10 cellular contexts compared by ENCODE assay signal in the genomic region with DNA sequence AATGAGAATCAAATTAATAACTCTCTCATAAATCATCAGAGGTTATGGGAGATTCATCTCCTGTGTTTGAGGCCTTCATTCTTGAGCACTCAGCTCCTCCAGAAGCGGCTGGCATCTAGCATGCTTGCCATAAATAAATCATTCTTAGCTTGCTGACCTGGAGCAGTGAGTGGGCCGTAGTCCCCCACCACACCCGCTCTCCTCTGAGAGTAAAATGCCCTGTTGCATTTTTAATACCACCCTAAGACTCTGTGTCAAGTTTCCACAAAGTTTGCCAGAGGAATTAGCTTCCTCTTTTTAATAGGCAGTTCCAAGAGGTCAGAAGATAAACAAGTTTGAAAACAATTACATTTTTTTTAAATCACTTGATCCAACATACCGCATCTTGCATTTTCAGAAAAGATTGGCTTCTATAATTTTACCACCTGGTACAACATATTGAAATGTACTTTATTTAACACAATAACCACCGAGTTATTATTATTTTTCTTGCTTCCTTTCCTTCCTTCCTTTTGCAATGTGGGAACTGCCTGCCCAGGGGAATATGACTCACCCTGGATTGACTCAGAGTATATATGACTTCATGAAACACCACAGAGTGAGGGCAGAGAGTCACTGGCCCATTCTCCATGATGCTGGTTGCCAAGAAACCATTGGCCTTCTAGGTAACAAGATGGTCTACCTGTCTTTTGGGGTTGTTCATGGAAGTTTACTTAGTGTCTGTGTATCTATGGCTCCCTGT. TPM values are rescaled to one million over a fixed set of nuclear protein-coding genes. Genes with fewer than 3 reads are reported as not detected.
DNase-seq lines count a peak whose midpoint lies in the region; ATAC-seq, FAIRE-seq and TF ChIP-seq lines count a peak whose summit lies in the region.
"Had no signal": no experiment of that assay in that cellular context is flagged by ENCODE, and none has a peak within 500 bp of the region (broad histone marks: within the 10 kb centered on the region; RNA-seq: fewer than 3 reads in every experiment).

No MANE protein-coding gene starts in this region.

- peaks cover 9% of the 10 kb centered on the region for H3K4me1 Mint-ChIP-seq in astrocyte (ENCODE audit: low read depth, unreplicated experiment)

- no peaks in the 10 kb centered on the region for H3K27me3 Mint-ChIP-seq in astrocyte (ENCODE audit: low read depth, unreplicated experiment)

- intact Hi-C loops in HepG2 (cut with micrococcal nuclease; ENCODE audit: unreplicated experiment), result no loop called here
- intact Hi-C loops in left colon (cut with DNase I, micrococcal nuclease), result no loop called here

- H3K9me3 ChIP-seq in liver (ENCODE audit: control insufficient read depth in 4 of 4, low read length in 3 of 4) (no peaks in the 10 kb centered on the region), HepG2 (ENCODE audit: low read length) (no peaks in the 10 kb centered on the region), astrocyte (ENCODE audit: insufficient read depth, low read depth, low read length) (no peaks in the 10 kb centered on the region), HAP-1 (no peaks in the 10 kb centered on the region)
- H3K9me3 ChIP-seq: prostate gland had no signal

- no peaks in the 10 kb centered on the region for H3K36me3 Mint-ChIP-seq in astrocyte (ENCODE audit: low read depth, unreplicated experiment)

- 71% methylated on average over 5 of the region's 5 CpGs for WGBS in liver
- 22% methylated on average over 5 of the region's 5 CpGs for WGBS in HepG2 (ENCODE audit: low lambda C conversion rate)

- no peaks in the 10 kb centered on the region for H3K27me3 ChIP-seq in liver (ENCODE audit: control insufficient read depth in 4 of 4, insufficient read depth in 4 of 4, low read length in 3 of 4)
- H3K27me3 ChIP-seq in HepG2 (ENCODE audit: control insufficient read depth in 1 of 2, insufficient read depth in 2 of 2, low read length in 2 of 2), result no peaks in the 10 kb centered on the region
- H3K27me3 ChIP-seq in astrocyte (ENCODE audit: insufficient read depth, low read length), result no peaks in the 10 kb centered on the region
- no peaks in the 10 kb centered on the region for H3K27me3 ChIP-seq in HAP-1 (ENCODE audit: low read depth)

- DNase-seq in HepG2 (ENCODE audit: low spot score) (no peak), astrocyte (ENCODE audit: low read depth) (peak; percentile 85), left colon (no peak), urothelium cell line (ENCODE audit: low spot score) (peak; percentile 85), HAP-1 (ENCODE audit: low spot score in 2 of 2) (no peak), iPS-NIHi7 (ENCODE audit: extremely low spot score) (no peak)
- DNase-seq: activated T-cell treated with anti-CD3 and anti-CD28 coated beads, Interleukin-2, amount 50 U/mL, for 4 hours had no signal

- H3K4me3 Mint-ChIP-seq in astrocyte (ENCODE audit: unreplicated experiment), result no peak overlapping the region
- H3K4me3 Mint-ChIP-seq: activated T-cell treated with anti-CD3 and anti-CD28 coated beads, Interleukin-2, amount 50 U/mL, for 4 hours had no signal

- no peaks in the 10 kb centered on the region for H3K36me3 ChIP-seq in liver (ENCODE audit: control insufficient read depth in 4 of 4, insufficient read depth in 3 of 4, low read depth in 1 of 4, low read length in 3 of 4)
- H3K36me3 ChIP-seq in HepG2 (replicated peaks in 1 of 2; ENCODE audit: control insufficient read depth in 1 of 2, insufficient read depth in 2 of 2, low read length in 2 of 2), result no peaks in the 10 kb centered on the region
- H3K36me3 ChIP-seq in astrocyte (ENCODE audit: insufficient read depth, low read length), result no peaks in the 10 kb centered on the region
- H3K36me3 ChIP-seq in HAP-1 (replicated peaks), result no peaks in the 10 kb centered on the region
- H3K36me3 ChIP-seq: prostate gland had no signal

- FAIRE-seq in HepG2 (lab: Jason Lieb, UNC) (no peak), astrocyte (lab: Jason Lieb, UNC) (no peak), urothelium cell line (lab: Jason Lieb, UNC) (no peak)

- no peak overlapping the region for H2AFZ ChIP-seq in HepG2 (ENCODE audit: low read length)
- peak overlapping the region; percentile 32 for H2AFZ ChIP-seq in astrocyte (ENCODE audit: low read depth, low read length)

- no peak overlapping the region for H3K27ac ChIP-seq in liver (ENCODE audit: low read depth in 1 of 2, low read length in 2 of 2)
- no peak overlapping the region for H3K27ac ChIP-seq in HepG2 (ENCODE audit: extremely low read length, insufficient read depth, low read length)
- peak overlapping the region; percentile 74 for H3K27ac ChIP-seq in astrocyte (ENCODE audit: low read depth, low read length)
- H3K27ac ChIP-seq: prostate gland had no signal

- ATAC-seq in HepG2 (no peak), left colon (peak; percentile 77), GM19328 (IDR thresholded peaks at IDR 0.05; ENCODE audit: unreplicated experiment) (no peak)

- no TSS peak for BruUV-seq in HepG2 (replicated peaks; lab: Mats Ljungman, UMichigan)

- H3K4me3 ChIP-seq in liver (ENCODE audit: low read depth in 1 of 3, low read length in 3 of 3) (no peak overlapping the region), HepG2 (replicated peaks in 1 of 3; ENCODE audit: insufficient read depth in 1 of 3, low read depth in 2 of 3, low read length in 3 of 3) (no peak overlapping the region), astrocyte (ENCODE audit: insufficient read depth, low read depth, low read length) (no peak overlapping the region), HAP-1 (no peak overlapping the region)
- H3K4me3 ChIP-seq: prostate gland had no signal

- no peaks in the 10 kb centered on the region for H3K9me3 Mint-ChIP-seq in astrocyte (ENCODE audit: unreplicated experiment)
- H3K9me3 Mint-ChIP-seq: activated T-cell treated with anti-CD3 and anti-CD28 coated beads, Interleukin-2, amount 50 U/mL, for 4 hours had no signal

- POLR2A ChIA-PET in HepG2 (lab: Yijun Ruan, JAX), result no interaction called here

- TF ChIP-seq EP300 in HepG2 (IDR thresholded peaks at IDR 0.05; ENCODE audit: low read depth in 2 of 2, low read length in 2 of 2) (no peak), HepG2 (CRISPR knock-in tag; IDR thresholded peaks at IDR 0.05; ENCODE audit: borderline replicate concordance) (no peak)

- H3K79me2 ChIP-seq in HepG2 (ENCODE audit: insufficient read depth, low read length) (no peaks in the 10 kb centered on the region), astrocyte (ENCODE audit: insufficient read depth, low read length) (no peaks in the 10 kb centered on the region)

- H3K27ac Mint-ChIP-seq in astrocyte (ENCODE audit: unreplicated experiment), result peak overlapping the region; percentile 79

- CTCF ChIA-PET in HepG2 (lab: Yijun Ruan, JAX; ENCODE audit: low intra/inter-chr PET ratio, low total read pairs), result no interaction called here

- in situ Hi-C loops in HepG2 (cut with HindIII; ENCODE audit: extremely low pct_ligation_motif_present, low pct_unique_long_range_greater_than_20kb) (no loop called here), HAP-1 (cut with MboI; ENCODE audit: low sequenced_read_pairs) (no loop called here)

- TF ChIP-seq CTCF in liver (IDR thresholded peaks at IDR 0.05; ENCODE audit: low read depth, low read length, missing input control) (no peak), HepG2 (CRISPR knock-in tag; IDR thresholded peaks at IDR 0.05) (no peak), astrocyte (IDR thresholded peaks at IDR 0.05; ENCODE audit: insufficient read depth, low read depth, low read length) (no peak)

- H3K4me1 ChIP-seq in liver (ENCODE audit: control insufficient read depth in 4 of 4, insufficient read depth in 4 of 4, low read length in 3 of 4), result no peaks in the 10 kb centered on the region
- no peaks in the 10 kb centered on the region for H3K4me1 ChIP-seq in HepG2 (ENCODE audit: insufficient read depth, low read length)
- peaks cover 7% of the 10 kb centered on the region for H3K4me1 ChIP-seq in astrocyte (ENCODE audit: insufficient read depth, low read length)
- H3K4me1 ChIP-seq in HAP-1, result no peaks in the 10 kb centered on the region
- H3K4me1 ChIP-seq: prostate gland had no signal

- TF ChIP-seq RAD21 in liver (IDR thresholded peaks at IDR 0.05) (no peak), HepG2 (CRISPR knock-in tag; IDR thresholded peaks at IDR 0.05) (no peak)

- H3K4me2 ChIP-seq in HepG2 (ENCODE audit: low read depth, low read length) (no peak overlapping the region), astrocyte (ENCODE audit: low read length) (peak overlapping the region; percentile 55)

- H3K9ac ChIP-seq in liver (ENCODE audit: low read depth in 1 of 2, low read length in 2 of 2) (no peak overlapping the region), HepG2 (ENCODE audit: insufficient read depth, low read depth, low read length) (no peak overlapping the region), astrocyte (ENCODE audit: low read length) (peak overlapping the region; percentile 32)

- no peaks in the 10 kb centered on the region for H4K20me1 ChIP-seq in HepG2 (ENCODE audit: insufficient read depth, low read length)
- H4K20me1 ChIP-seq in astrocyte (ENCODE audit: insufficient read depth, low read length), result no peaks in the 10 kb centered on the region

- TF ChIP-seq POLR2A in HepG2 (IDR thresholded peaks at IDR 0.05; ENCODE audit: insufficient read depth in 1 of 2, low read depth in 2 of 2, low read length in 2 of 2), result no peak

RNA-seq across cellular contexts. Expression of gene CLIC5, which starts 29.4 kb away (rescaled TPM):
- under 1 TPM; 0.05 to 0.33 TPM for total RNA-seq in liver
- under 1 TPM; 0.09 to 0.18 TPM for polyA plus RNA-seq in liver
- total RNA-seq in HepG2 (2016; rRNA removed; fragmentation: Illumina TruSeq; extraction: Trizol), result not detected in 2 replicates
- total RNA-seq in HepG2 (2016; cell fraction: cytosol; rRNA removed; fragmentation: Illumina TruSeq; extraction: Trizol; ENCODE audit: low read depth), result not detected in 2 replicates
- total RNA-seq in HepG2 (2016; cell fraction: insoluble cytoplasmic fraction; rRNA removed; fragmentation: Illumina TruSeq; extraction: Trizol), result not detected in 2 replicates
- total RNA-seq in HepG2 (2016; cell fraction: membrane; rRNA removed; fragmentation: Illumina TruSeq; extraction: Trizol), result not detected in 2 replicates
- not detected in 2 replicates for total RNA-seq in HepG2 (2016; cell fraction: nucleus; rRNA removed; fragmentation: Illumina TruSeq; extraction: Trizol)
- polyA plus RNA-seq in HepG2 (2011; rRNA removed), result not detected in 2 replicates
- not detected in 2 replicates for polyA plus RNA-seq in HepG2 (2011; cell fraction: cytosol; rRNA removed)
- polyA plus RNA-seq in HepG2 (2011; cell fraction: nucleus; rRNA removed), result not detected in 2 replicates
- not detected in 2 replicates for polyA plus RNA-seq in HepG2 (2012)
- polyA plus RNA-seq in HepG2 (2016; cell fraction: cytosol; fragmentation: Illumina TruSeq; extraction: Trizol; ENCODE audit: low read depth), result not detected in 2 replicates
- polyA plus RNA-seq in HepG2 (2016; cell fraction: insoluble cytoplasmic fraction; fragmentation: Illumina TruSeq; extraction: Trizol; ENCODE audit: low read depth), result not detected in 2 replicates
- not detected in 2 replicates for polyA plus RNA-seq in HepG2 (2016; cell fraction: membrane; fragmentation: Illumina TruSeq; extraction: Trizol; ENCODE audit: low read depth)
- polyA plus RNA-seq in HepG2 (2016; cell fraction: nucleus; fragmentation: Illumina TruSeq; extraction: Trizol; ENCODE audit: insufficient read depth, low read depth), result not detected in 2 replicates
- polyA minus RNA-seq in HepG2 (2011; rRNA and poly(A)+ RNA removed; ENCODE audit: low replicate concordance), result 2.3 TPM in 1 of 2 replicates, not detected in the other
- polyA minus RNA-seq in HepG2 (2011; cell fraction: cytosol; rRNA and poly(A)+ RNA removed), result not detected in 2 replicates
- not detected in 2 replicates for polyA minus RNA-seq in HepG2 (2011; cell fraction: nucleus; rRNA and poly(A)+ RNA removed)
- 0.14 and 0.32 TPM in 2 replicates for total RNA-seq in astrocyte
- total RNA-seq in left colon, result 100 to 1,000 TPM; 170 to 205 TPM

Comparison
In these comparisons a context has a peak if more than half of its experiments do, and no peak if none do; other contexts are left out.
1. DNase-seq: peak in astrocyte (single experiment) and urothelium cell line (single experiment); none in HepG2 (single experiment), left colon (0 of 2), HAP-1 (0 of 2) and iPS-NIHi7 (single experiment).
2. RNA of gene CLIC5, which starts 29.4 kb away (total RNA-seq): 170 to 205 TPM in left colon; 0.05 to 0.33 TPM in liver, 0.14 to 0.32 TPM in astrocyte and not detected in HepG2; every median in the first group is over 100 times any median in the second.